Comparison of ENCODE assay signal across 1 cellular context in the genomic region with DNA sequence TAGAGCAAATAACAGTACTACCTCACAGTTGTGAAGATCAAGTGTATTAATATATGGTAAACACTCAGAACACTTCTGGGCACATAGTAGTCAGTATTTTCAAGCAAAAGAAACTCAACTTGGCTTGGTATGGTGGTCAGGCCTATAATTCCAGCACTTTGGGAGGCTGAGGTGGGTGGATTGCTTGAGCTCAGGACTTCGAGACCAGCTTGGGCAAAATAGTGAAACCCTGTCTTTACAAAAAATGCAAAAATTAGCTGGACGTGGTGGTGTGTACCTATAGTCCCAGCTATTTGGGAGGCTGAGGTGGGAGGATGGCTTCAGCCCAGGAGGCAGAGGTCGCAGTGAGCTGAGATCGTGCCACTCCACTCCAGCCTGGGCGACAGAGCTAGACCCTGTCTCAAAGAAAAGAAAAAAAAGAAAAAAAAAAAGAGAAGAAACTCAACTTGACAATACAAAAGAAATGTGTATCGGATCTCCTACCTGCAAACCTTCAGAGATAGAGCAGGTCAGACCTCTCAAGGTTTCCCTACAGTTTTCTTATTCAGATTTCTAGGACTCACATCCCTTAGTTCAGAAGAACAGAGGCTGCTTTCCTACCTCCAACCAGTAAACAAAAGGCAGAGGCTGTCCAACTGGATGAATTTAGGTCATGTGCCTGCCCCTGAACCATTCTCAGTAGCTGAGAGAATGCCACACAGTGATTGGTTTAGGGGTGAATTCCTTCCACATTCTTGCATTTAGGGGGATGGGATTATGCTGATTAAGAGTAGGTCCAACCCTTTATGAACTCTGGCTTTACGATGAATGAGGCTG.
TF ChIP-seq lines count a peak whose summit lies in the region.

No MANE protein-coding gene starts in this region.

TF ChIP-seq in HCT116, 20 proteins besides CTCF, POLR2A, EP300 and RAD21:
- TF ChIP-seq, protein P1, sequence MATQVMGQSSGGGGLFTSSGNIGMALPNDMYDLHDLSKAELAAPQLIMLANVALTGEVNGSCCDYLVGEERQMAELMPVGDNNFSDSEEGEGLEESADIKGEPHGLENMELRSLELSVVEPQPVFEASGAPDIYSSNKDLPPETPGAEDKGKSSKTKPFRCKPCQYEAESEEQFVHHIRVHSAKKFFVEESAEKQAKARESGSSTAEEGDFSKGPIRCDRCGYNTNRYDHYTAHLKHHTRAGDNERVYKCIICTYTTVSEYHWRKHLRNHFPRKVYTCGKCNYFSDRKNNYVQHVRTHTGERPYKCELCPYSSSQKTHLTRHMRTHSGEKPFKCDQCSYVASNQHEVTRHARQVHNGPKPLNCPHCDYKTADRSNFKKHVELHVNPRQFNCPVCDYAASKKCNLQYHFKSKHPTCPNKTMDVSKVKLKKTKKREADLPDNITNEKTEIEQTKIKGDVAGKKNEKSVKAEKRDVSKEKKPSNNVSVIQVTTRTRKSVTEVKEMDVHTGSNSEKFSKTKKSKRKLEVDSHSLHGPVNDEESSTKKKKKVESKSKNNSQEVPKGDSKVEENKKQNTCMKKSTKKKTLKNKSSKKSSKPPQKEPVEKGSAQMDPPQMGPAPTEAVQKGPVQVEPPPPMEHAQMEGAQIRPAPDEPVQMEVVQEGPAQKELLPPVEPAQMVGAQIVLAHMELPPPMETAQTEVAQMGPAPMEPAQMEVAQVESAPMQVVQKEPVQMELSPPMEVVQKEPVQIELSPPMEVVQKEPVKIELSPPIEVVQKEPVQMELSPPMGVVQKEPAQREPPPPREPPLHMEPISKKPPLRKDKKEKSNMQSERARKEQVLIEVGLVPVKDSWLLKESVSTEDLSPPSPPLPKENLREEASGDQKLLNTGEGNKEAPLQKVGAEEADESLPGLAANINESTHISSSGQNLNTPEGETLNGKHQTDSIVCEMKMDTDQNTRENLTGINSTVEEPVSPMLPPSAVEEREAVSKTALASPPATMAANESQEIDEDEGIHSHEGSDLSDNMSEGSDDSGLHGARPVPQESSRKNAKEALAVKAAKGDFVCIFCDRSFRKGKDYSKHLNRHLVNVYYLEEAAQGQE (IDR thresholded peaks at IDR 0.05; ENCODE audit: low read depth) = no peak
- TF ChIP-seq ZNF274 (IDR thresholded peaks at IDR 0.05; ENCODE audit: low read depth, low read length) (no peak), EGR1 (IDR thresholded peaks at IDR 0.05; ENCODE audit: low read depth) (no peak), TCF7L2 (IDR thresholded peaks at IDR 0.05; ENCODE audit: borderline replicate concordance, extremely low read depth, insufficient read depth, insufficient read length) (no peak), CEBPB (IDR thresholded peaks at IDR 0.05; ENCODE audit: low read depth) (no peak), ZFX (IDR thresholded peaks at IDR 0.05) (no peak), FOSL1 (IDR thresholded peaks at IDR 0.05; ENCODE audit: low read depth) (no peak), SIN3A (IDR thresholded peaks at IDR 0.05; ENCODE audit: low read depth) (no peak)
- TF ChIP-seq, protein P2, sequence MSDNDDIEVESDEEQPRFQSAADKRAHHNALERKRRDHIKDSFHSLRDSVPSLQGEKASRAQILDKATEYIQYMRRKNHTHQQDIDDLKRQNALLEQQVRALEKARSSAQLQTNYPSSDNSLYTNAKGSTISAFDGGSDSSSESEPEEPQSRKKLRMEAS (IDR thresholded peaks at IDR 0.05) = no peak
- TF ChIP-seq, protein P3, sequence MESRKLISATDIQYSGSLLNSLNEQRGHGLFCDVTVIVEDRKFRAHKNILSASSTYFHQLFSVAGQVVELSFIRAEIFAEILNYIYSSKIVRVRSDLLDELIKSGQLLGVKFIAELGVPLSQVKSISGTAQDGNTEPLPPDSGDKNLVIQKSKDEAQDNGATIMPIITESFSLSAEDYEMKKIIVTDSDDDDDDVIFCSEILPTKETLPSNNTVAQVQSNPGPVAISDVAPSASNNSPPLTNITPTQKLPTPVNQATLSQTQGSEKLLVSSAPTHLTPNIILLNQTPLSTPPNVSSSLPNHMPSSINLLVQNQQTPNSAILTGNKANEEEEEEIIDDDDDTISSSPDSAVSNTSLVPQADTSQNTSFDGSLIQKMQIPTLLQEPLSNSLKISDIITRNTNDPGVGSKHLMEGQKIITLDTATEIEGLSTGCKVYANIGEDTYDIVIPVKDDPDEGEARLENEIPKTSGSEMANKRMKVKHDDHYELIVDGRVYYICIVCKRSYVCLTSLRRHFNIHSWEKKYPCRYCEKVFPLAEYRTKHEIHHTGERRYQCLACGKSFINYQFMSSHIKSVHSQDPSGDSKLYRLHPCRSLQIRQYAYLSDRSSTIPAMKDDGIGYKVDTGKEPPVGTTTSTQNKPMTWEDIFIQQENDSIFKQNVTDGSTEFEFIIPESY (IDR thresholded peaks at IDR 0.05; ENCODE audit: extremely low read depth, insufficient replicate concordance, low read length) = no peak
